In the genomic region with DNA sequence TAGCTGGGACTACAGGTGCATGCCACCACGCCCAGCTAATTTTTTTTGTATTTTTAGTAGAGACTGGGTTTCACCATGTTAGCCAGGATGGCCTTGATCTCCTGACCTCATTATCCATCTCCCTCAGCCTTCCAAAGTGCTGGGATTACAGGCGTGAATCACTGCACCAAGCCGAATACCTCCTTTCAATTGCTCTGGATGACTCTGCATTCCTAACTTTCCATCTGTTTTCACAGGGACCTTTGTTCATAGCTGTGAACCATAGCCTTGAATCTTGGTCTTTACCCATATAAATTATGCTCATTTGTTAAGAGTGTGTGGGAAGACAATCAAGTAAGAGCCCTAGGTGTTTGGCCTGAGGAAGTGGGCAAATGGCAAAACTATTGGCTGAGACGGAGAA, we compare ENCODE assay signal across 21 cellular contexts.
DNase-seq lines count a peak whose midpoint lies in the region; ATAC-seq, FAIRE-seq and TF ChIP-seq lines count a peak whose summit lies in the region.
"Had no signal": no experiment of that assay in that cellular context is flagged by ENCODE, and none has a peak within 500 bp of the region (broad histone marks: within the 10 kb centered on the region; RNA-seq: fewer than 3 reads in every experiment).

No MANE protein-coding gene starts in this region.

- no peaks in the 10 kb centered on the region; the same call in 1 of the 2 replicates for H3K23me2 ChIP-seq in H1 (ENCODE audit: low read depth, low read length)

- WGBS in HepG2 (ENCODE audit: low lambda C conversion rate): 5% methylated on average over 4 of the region's 4 CpGs
- WGBS in right lobe of liver (ENCODE audit: insufficient coverage, low coverage, low lambda C conversion rate, missing lambda C conversion rate): 67% methylated on average over 4 of the region's 4 CpGs
- 89% methylated on average over 4 of the region's 4 CpGs; no CpG with 5 or more reads in 1 of the 2 experiments for WGBS in H1 (ENCODE audit: extremely low coverage in 1 of 2, insufficient coverage in 1 of 2, insufficient read length in 1 of 2, insufficient replicate concordance in 2 of 2, low coverage in 1 of 2, low lambda C conversion rate in 2 of 2, missing lambda C conversion rate in 1 of 2), 2 experiments

- intact Hi-C loops in HepG2 (cut with micrococcal nuclease; ENCODE audit: unreplicated experiment) (no loop called here), right lobe of liver (cut with DNase I) (no loop called here)

- H3K9ac ChIP-seq in HepG2 (ENCODE audit: insufficient read depth, low read depth, low read length) (no peak overlapping the region), H1 (replicated peaks in 1 of 4; ENCODE audit: extremely low read depth in 1 of 4, low read depth in 3 of 4, low read length in 3 of 4) (no peak overlapping the region)
- H3K9ac ChIP-seq: BLaER1 treated with 17β-estradiol and CSF1 and Interleukin-3, amounts not matched to agents 10 nM and 100 nM had no signal

- CTCF ChIA-PET in HepG2 (lab: Yijun Ruan, JAX; ENCODE audit: low intra/inter-chr PET ratio, low total read pairs): no interaction called here
- CTCF ChIA-PET in H1 (lab: Charles Lee; ENCODE audit: partially characterized antibody): interaction anchor here (1.2 kb wide), 2 partner anchors 23 to 64 kb away, joined by 3 to 4 read pairs; no protein-coding TSS in a partner anchor
- CTCF ChIA-PET in GM10248 (lab: Yijun Ruan, JAX): no interaction called here

- H4K20me1 ChIP-seq in HepG2 (ENCODE audit: insufficient read depth, low read length) (no peaks in the 10 kb centered on the region), H1 (replicated peaks in 1 of 2; ENCODE audit: control insufficient read depth in 1 of 2, insufficient read depth in 2 of 2, low read length in 2 of 2) (no peaks in the 10 kb centered on the region)
- H4K20me1 ChIP-seq: BLaER1 treated with 17β-estradiol and CSF1 and Interleukin-3, amounts not matched to agents 10 nM and 100 nM had no signal

- H3K4me3 ChIP-seq in HepG2 (replicated peaks in 1 of 3; ENCODE audit: insufficient read depth in 1 of 3, low read depth in 2 of 3, low read length in 3 of 3) (no peak overlapping the region), right lobe of liver (no peak overlapping the region), H1 (ENCODE audit: extremely low read depth in 1 of 4, insufficient read depth in 2 of 4, low read depth in 3 of 4, low read length in 4 of 4) (no peak overlapping the region)
- H3K4me3 ChIP-seq: A549; BLaER1 treated with 17β-estradiol and CSF1 and Interleukin-3, amounts not matched to agents 10 nM and 100 nM; GM12878 had no signal

- no peak overlapping the region for H4K5ac ChIP-seq in H1 (ENCODE audit: insufficient read length, low read depth, low read length)

- no peak overlapping the region for H3K14ac ChIP-seq in H1 (ENCODE audit: insufficient read length)

- H2BK5ac ChIP-seq in H1 (ENCODE audit: low read depth, low read length): no peak overlapping the region

- H3K4me1 ChIP-seq in HepG2 (ENCODE audit: insufficient read depth, low read length) (no peaks in the 10 kb centered on the region), right lobe of liver (no peaks in the 10 kb centered on the region), H1 (replicated peaks in 1 of 4; ENCODE audit: control insufficient read depth in 3 of 4, insufficient read depth in 4 of 4, low read length in 3 of 4) (peaks cover 3 to 10% (median 8%) of the 10 kb centered on the region in 4 experiments; a peak in 6 of 7 replicates)
- H3K4me1 ChIP-seq: A549, Caco-2 had no signal

- H4K91ac ChIP-seq in H1 (replicated peaks; ENCODE audit: insufficient read length, low read length): no peak overlapping the region

- FAIRE-seq in HepG2 (lab: Jason Lieb, UNC): no peak
- no peak for FAIRE-seq in H1 (lab: Jason Lieb, UNC)
- FAIRE-seq: A549, D721Med, G401.6, GM12892, GM18507, GM19239 had no signal

- H3K27me3 ChIP-seq in HepG2 (ENCODE audit: control insufficient read depth in 1 of 2, insufficient read depth in 2 of 2, low read length in 2 of 2): no peaks in the 10 kb centered on the region; a peak in 1 of 5 replicates
- no peaks in the 10 kb centered on the region for H3K27me3 ChIP-seq in right lobe of liver
- H3K27me3 ChIP-seq in H1 (replicated peaks in 1 of 4; ENCODE audit: control insufficient read depth in 3 of 4, extremely low read depth in 1 of 4, insufficient read depth in 3 of 4, low read length in 3 of 4): no peaks in the 10 kb centered on the region
- H3K27me3 ChIP-seq: BLaER1 treated with 17β-estradiol and CSF1 and Interleukin-3, amounts not matched to agents 10 nM and 100 nM had no signal

- H3K79me2 ChIP-seq in HepG2 (ENCODE audit: insufficient read depth, low read length) (no peaks in the 10 kb centered on the region), H1 (ENCODE audit: control insufficient read depth in 1 of 2, insufficient read depth in 2 of 2, low read length in 2 of 2) (no peaks in the 10 kb centered on the region)

- peak overlapping the region; percentile 48; the same call in 1 of the 2 replicates for H2BK20ac ChIP-seq in H1 (ENCODE audit: low read length)

- H2AK5ac ChIP-seq in H1 (ENCODE audit: low read depth, low read length): peak overlapping the region; percentile 41; the same call in 1 of the 2 replicates

- no peak overlapping the region for H2BK120ac ChIP-seq in H1 (replicated peaks; ENCODE audit: low read depth, low read length)

- no peak for TF ChIP-seq POLR2A in HepG2 (IDR thresholded peaks at IDR 0.05; ENCODE audit: insufficient read depth in 1 of 2, low read depth in 2 of 2, low read length in 2 of 2)
- TF ChIP-seq POLR2A in right lobe of liver (IDR thresholded peaks at IDR 0.05): no peak
- no peak for TF ChIP-seq POLR2A in H1 (IDR thresholded peaks at IDR 0.05; ENCODE audit: control extremely low read depth in 1 of 2, low read depth in 2 of 2, low read length in 2 of 2)

- ATAC-seq in HepG2 (peak; percentile 55), right lobe of liver (no peak)
- ATAC-seq: A549; CD8-positive, alpha-beta T cell; GM12878 had no signal

- H3K56ac ChIP-seq in H1 (replicated peaks; ENCODE audit: insufficient read length, low read depth, low read length): no peak overlapping the region

- DNase-seq in HepG2 (ENCODE audit: low spot score) (peak; percentile 37), right lobe of liver (no peak), H1 (ENCODE audit: low read depth in 1 of 2, low spot score in 2 of 2) (no peak), GM10248 (ENCODE audit: extremely low spot score) (no peak)
- DNase-seq in activated CD4-positive, alpha-beta T cell treated with anti-CD3 and anti-CD28 coated beads for 48 hours: no peak
- DNase-seq: AML-193; Caco-2; Calu3; CD4-positive, alpha-beta T cell; CD8-positive, alpha-beta T cell; GF-D8 had no signal

- H3K4ac ChIP-seq in H1 (replicated peaks; ENCODE audit: insufficient read length, low read depth, low read length): no peak overlapping the region

- H3K27ac ChIP-seq in HepG2 (ENCODE audit: extremely low read length, insufficient read depth, low read length) (no peak overlapping the region), right lobe of liver (no peak overlapping the region), H1 (ENCODE audit: low read depth, low read length) (no peak overlapping the region)
- H3K27ac ChIP-seq: 22Rv1; A549; BLaER1 treated with 17β-estradiol and CSF1 and Interleukin-3, amounts not matched to agents 10 nM and 100 nM; C4-2B had no signal

- TF ChIP-seq RAD21 in HepG2 (CRISPR knock-in tag; IDR thresholded peaks at IDR 0.05) (no peak), H1 (IDR thresholded peaks at IDR 0.05 in 1 of 2, conservative IDR thresholded peaks at IDR 0.05 in 1 of 2; ENCODE audit: low read depth in 2 of 2, low read length in 2 of 2) (no peak)

- no TSS peak for BruUV-seq in HepG2 (replicated peaks; lab: Mats Ljungman, UMichigan)

- H3K36me3 ChIP-seq in HepG2 (replicated peaks in 1 of 2; ENCODE audit: control insufficient read depth in 1 of 2, insufficient read depth in 2 of 2, low read length in 2 of 2) (no peaks in the 10 kb centered on the region), right lobe of liver (no peaks in the 10 kb centered on the region), H1 (ENCODE audit: control insufficient read depth in 2 of 4, insufficient read depth in 4 of 4, low read length in 3 of 4) (no peaks in the 10 kb centered on the region)
- H3K36me3 ChIP-seq: BLaER1 treated with 17β-estradiol and CSF1 and Interleukin-3, amounts not matched to agents 10 nM and 100 nM had no signal

- TF ChIP-seq CTCF in HepG2 (CRISPR knock-in tag; IDR thresholded peaks at IDR 0.05) (no peak), right lobe of liver (IDR thresholded peaks at IDR 0.05) (no peak), H1 (IDR thresholded peaks at IDR 0.05; ENCODE audit: control extremely low read depth in 1 of 3, insufficient read depth in 1 of 3, low read depth in 1 of 3, low read length in 3 of 3) (no peak), GM10248 (IDR thresholded peaks at IDR 0.05; ENCODE audit: control extremely low read depth, extremely low read depth, low read depth, missing control alignments) (no peak)

- H3K18ac ChIP-seq in H1 (ENCODE audit: extremely low read depth, low read length): no peak overlapping the region

- H3K9me3 ChIP-seq in HepG2 (ENCODE audit: low read length) (no peaks in the 10 kb centered on the region), right lobe of liver (no peaks in the 10 kb centered on the region), H1 (ENCODE audit: insufficient read depth in 2 of 2, low read depth in 1 of 2, low read length in 1 of 2) (no peaks in the 10 kb centered on the region)
- H3K9me3 ChIP-seq: A549; BLaER1 treated with 17β-estradiol and CSF1 and Interleukin-3, amounts not matched to agents 10 nM and 100 nM; Caco-2 had no signal

- no peaks in the 10 kb centered on the region for H3K79me1 ChIP-seq in H1 (ENCODE audit: low read depth, low read length)

- H2BK12ac ChIP-seq in H1 (ENCODE audit: low read depth, low read length): no peak overlapping the region

- POLR2A ChIA-PET in HepG2 (lab: Yijun Ruan, JAX) (no interaction called here), H1 (lab: Charles Lee; ENCODE audit: partially characterized antibody) (no interaction called here), GM10248 (lab: Yijun Ruan, JAX) (no interaction called here)

- TF ChIP-seq EP300 in HepG2 (IDR thresholded peaks at IDR 0.05; ENCODE audit: low read depth in 2 of 2, low read length in 2 of 2): no peak
- TF ChIP-seq EP300 in HepG2 (CRISPR knock-in tag; IDR thresholded peaks at IDR 0.05; ENCODE audit: borderline replicate concordance): no peak
- no peak for TF ChIP-seq EP300 in H1 (IDR thresholded peaks at IDR 0.05; ENCODE audit: borderline replicate concordance in 1 of 2, low read depth in 2 of 2, low read length in 2 of 2)

- no peak overlapping the region for H4K8ac ChIP-seq in H1 (ENCODE audit: extremely low read depth, insufficient read depth, low read length)

- H3K4me2 ChIP-seq in HepG2 (ENCODE audit: low read depth, low read length) (no peak overlapping the region), H1 (ENCODE audit: insufficient read depth in 1 of 2, low read depth in 2 of 2, low read length in 2 of 2) (no peak overlapping the region)
- H3K4me2 ChIP-seq: A549; BLaER1 treated with 17β-estradiol and CSF1 and Interleukin-3, amounts not matched to agents 10 nM and 100 nM had no signal

- in situ Hi-C loops in HepG2 (cut with HindIII; ENCODE audit: extremely low pct_ligation_motif_present, low pct_unique_long_range_greater_than_20kb): no loop called here

- H2BK15ac ChIP-seq in H1 (ENCODE audit: low read length): no peak overlapping the region

- no peak overlapping the region for H3K23ac ChIP-seq in H1 (ENCODE audit: insufficient read length)

- H2AFZ ChIP-seq in HepG2 (ENCODE audit: low read length) (no peak overlapping the region), H1 (ENCODE audit: low read length) (no peak overlapping the region)
